Comparison of ENCODE assay signal across 9 cellular contexts in genomic region chr2:226118471-226119429, GRCh38.
A peak's percentile ranks its signal among the peaks of the same experiment; 100 is the strongest.
DNase-seq lines count a peak whose midpoint lies in the region; ATAC-seq and TF ChIP-seq lines count a peak whose summit lies in the region.
"Had no signal": no experiment of that assay in that cellular context is flagged by ENCODE, and none has a peak within 500 bp of the region (broad histone marks: within the 10 kb centered on the region; RNA-seq: fewer than 3 reads in every experiment).

No MANE protein-coding gene starts in this region.

- H3K9me3 Mint-ChIP-seq in HFFc6 = no peaks in the 10 kb centered on the region

- no peaks in the 10 kb centered on the region for H4K20me1 ChIP-seq in smooth muscle cell (ENCODE audit: low read depth)

- TF ChIP-seq CTCF in HFFc6 (IDR thresholded peaks at IDR 0.05) (no peak), smooth muscle cell (IDR thresholded peaks at IDR 0.05; ENCODE audit: borderline replicate concordance, insufficient read depth, poor library complexity, severe bottlenecking) (no peak), GM20000 (IDR thresholded peaks at IDR 0.05; ENCODE audit: extremely low read depth, missing control alignments) (no peak)

- peak overlapping the region; percentile 17 for H3K4me3 ChIP-seq in smooth muscle cell

- H3K27ac Mint-ChIP-seq in HFFc6 = peak overlapping the region; percentile 95

- H3K9me3 ChIP-seq in smooth muscle cell (replicated peaks; ENCODE audit: low read depth) = no peaks in the 10 kb centered on the region

- no peaks in the 10 kb centered on the region for H3K36me3 ChIP-seq in smooth muscle cell (ENCODE audit: low read depth)

- intact Hi-C loops in left cardiac atrium (cut with DNase I) = no loop called here

- no peaks in the 10 kb centered on the region for H3K36me3 Mint-ChIP-seq in HFFc6 (ENCODE audit: low read depth)

- H3K4me2 ChIP-seq in smooth muscle cell = peak overlapping the region; percentile 67

- no peaks in the 10 kb centered on the region for H3K79me2 ChIP-seq in smooth muscle cell (ENCODE audit: low read depth)

- peaks cover 91% of the 10 kb centered on the region for H3K4me1 Mint-ChIP-seq in HFFc6 (ENCODE audit: low read depth)

- ATAC-seq in left cardiac atrium (peak; percentile 58 to 83), GM18858 (IDR thresholded peaks at IDR 0.05; ENCODE audit: unreplicated experiment) (no peak), GM21515 (IDR thresholded peaks at IDR 0.05; ENCODE audit: unreplicated experiment) (no peak)

- H3K27ac ChIP-seq in smooth muscle cell (ENCODE audit: low read depth) = peak overlapping the region; percentile 94

- H3K9ac ChIP-seq in smooth muscle cell (ENCODE audit: low read depth) = peak overlapping the region; percentile 76

- DNase-seq in HFFc6 (peak; percentile 85), SW480 (ENCODE audit: low spot score) (peak; percentile 69), left cardiac atrium (peak; percentile 21), smooth muscle cell (lab: John Stamatoyannopoulos, UW; ENCODE audit: unreplicated experiment) (no peak), GM20000 (ENCODE audit: low spot score) (no peak)
- DNase-seq in stimulated activated CD4-positive, alpha-beta T cell treated with anti-CD3 and anti-CD28 coated beads, Interleukin-12 subunit alpha, Interleukin-12 subunit beta, amount 100 ng/mL, for 4 hours = no peak
- DNase-seq: NCI-H187 had no signal

- peaks cover 27% of the 10 kb centered on the region for H3K4me1 ChIP-seq in smooth muscle cell (ENCODE audit: low read depth)

- H2AFZ ChIP-seq in smooth muscle cell (ENCODE audit: low read depth) = no peak overlapping the region

- H3K27me3 ChIP-seq in smooth muscle cell (ENCODE audit: low read depth) = no peaks in the 10 kb centered on the region

- no peaks in the 10 kb centered on the region for H3K27me3 Mint-ChIP-seq in HFFc6 (ENCODE audit: insufficient read depth)

- WGBS in smooth muscle cell (ENCODE audit: low lambda C conversion rate) = 25% methylated on average over 10 of the region's 10 CpGs

- H3K4me3 Mint-ChIP-seq in HFFc6 = peak overlapping the region; percentile 83

- peaks cover 17% of the 10 kb centered on the region for H3F3A ChIP-seq in smooth muscle cell (ENCODE audit: low read depth)

Comparison
In these comparisons a context has a peak if more than half of its experiments do, and no peak if none do; other contexts are left out.
1. DNase-seq: peak in HFFc6 (single experiment), SW480 (single experiment) and left cardiac atrium (single experiment); none in smooth muscle cell (single experiment), GM20000 (single experiment) and stimulated activated CD4-positive, alpha-beta T cell treated with anti-CD3 and anti-CD28 coated beads, Interleukin-12 subunit alpha, Interleukin-12 subunit beta, amount 100 ng/mL, for 4 hours (single experiment).
2. ATAC-seq: peak in left cardiac atrium (2 of 2); none in GM18858 (single experiment) and GM21515 (single experiment).